Comparison of ENCODE assay signal across 16 cellular contexts in genomic region chr2:112021781-112022231, GRCh38. TPM values are rescaled to one million over a fixed set of nuclear protein-coding genes. Genes with fewer than 3 reads are reported as not detected.
A peak's percentile ranks its signal among the peaks of the same experiment; 100 is the strongest.
DNase-seq lines count a peak whose midpoint lies in the region; ATAC-seq, FAIRE-seq and TF ChIP-seq lines count a peak whose summit lies in the region.
"Had no signal": no experiment of that assay in that cellular context is flagged by ENCODE, and none has a peak within 500 bp of the region (broad histone marks: within the 10 kb centered on the region; RNA-seq: fewer than 3 reads in every experiment).

No MANE protein-coding gene starts in this region.

- H3K4me1 ChIP-seq in HAP-1 = peaks cover 12% of the 10 kb centered on the region
- H3K4me1 ChIP-seq: BLaER1 had no signal

- FAIRE-seq in bronchial epithelial cell (lab: Jason Lieb, UNC) = no peak
- FAIRE-seq: GM12891 had no signal

- H3K27ac Mint-ChIP-seq in stimulated activated effector memory CD8-positive, alpha-beta T cell treated with anti-CD3 and anti-CD28 coated beads, Interleukin-12 subunit alpha, Interleukin-12 subunit beta, amount 100 ng/mL, for 72 hours = no peak overlapping the region
- H3K27ac Mint-ChIP-seq in glutamatergic neuron (ENCODE audit: unreplicated experiment) = no peak overlapping the region
- H3K27ac Mint-ChIP-seq: activated naive CD4-positive, alpha-beta T cell treated with anti-CD3 and anti-CD28 coated beads, Interleukin-2, amount 50 U/mL, for 24 hours; naive thymus-derived CD4-positive, alpha-beta T cell had no signal

- H3K27me3 Mint-ChIP-seq in glutamatergic neuron (ENCODE audit: unreplicated experiment) = peaks cover 2% of the 10 kb centered on the region
- H3K27me3 Mint-ChIP-seq: activated naive CD4-positive, alpha-beta T cell treated with anti-CD3 and anti-CD28 coated beads, Interleukin-2, amount 50 U/mL, for 24 hours had no signal

- H3K36me3 ChIP-seq in bronchial epithelial cell (ENCODE audit: control insufficient read depth, insufficient read depth, low read length) (no peaks in the 10 kb centered on the region), HAP-1 (replicated peaks) (no peaks in the 10 kb centered on the region; the same call in 1 of the 2 replicates)
- H3K36me3 ChIP-seq: BLaER1 had no signal

- H3K27me3 ChIP-seq in bronchial epithelial cell (ENCODE audit: control insufficient read depth, insufficient read depth, low read length) = no peaks in the 10 kb centered on the region
- no peaks in the 10 kb centered on the region for H3K27me3 ChIP-seq in HAP-1 (ENCODE audit: low read depth)
- H3K27me3 ChIP-seq: BLaER1, hepatocyte had no signal

- no peak for ATAC-seq in stimulated activated effector memory CD8-positive, alpha-beta T cell treated with anti-CD3 and anti-CD28 coated beads, Interleukin-12 subunit alpha, Interleukin-12 subunit beta, amount 100 ng/mL, for 72 hours
- ATAC-seq in HG03135 (IDR thresholded peaks at IDR 0.05; ENCODE audit: unreplicated experiment) = no peak
- ATAC-seq: naive thymus-derived CD4-positive, alpha-beta T cell had no signal

- H3K4me3 Mint-ChIP-seq in stimulated activated effector memory CD8-positive, alpha-beta T cell treated with anti-CD3 and anti-CD28 coated beads, Interleukin-12 subunit alpha, Interleukin-12 subunit beta, amount 100 ng/mL, for 72 hours = no peak overlapping the region
- H3K4me3 Mint-ChIP-seq in glutamatergic neuron (ENCODE audit: unreplicated experiment) = no peak overlapping the region
- H3K4me3 Mint-ChIP-seq: activated naive CD4-positive, alpha-beta T cell treated with anti-CD3 and anti-CD28 coated beads, Interleukin-2, amount 50 U/mL, for 24 hours; naive thymus-derived CD4-positive, alpha-beta T cell had no signal

- H3K4me1 Mint-ChIP-seq in stimulated activated effector memory CD8-positive, alpha-beta T cell treated with anti-CD3 and anti-CD28 coated beads, Interleukin-12 subunit alpha, Interleukin-12 subunit beta, amount 100 ng/mL, for 72 hours = peaks cover 7% of the 10 kb centered on the region
- no peaks in the 10 kb centered on the region for H3K4me1 Mint-ChIP-seq in glutamatergic neuron (ENCODE audit: low read depth, unreplicated experiment)
- H3K4me1 Mint-ChIP-seq: activated naive CD4-positive, alpha-beta T cell treated with anti-CD3 and anti-CD28 coated beads, Interleukin-2, amount 50 U/mL, for 24 hours had no signal

- DNase-seq in ELR (ENCODE audit: low read depth) = peak; percentile 73
- DNase-seq in NCI-H2227 treated with DMSO at 0.1 percent for 48 hours (lab: John Stamatoyannopoulos, UW) = peak; percentile 76
- peak; percentile 70 for DNase-seq in bronchial epithelial cell (ENCODE audit: low read depth)
- peak; percentile 12 for DNase-seq in myocyte (ENCODE audit: low read depth)
- DNase-seq in stimulated activated effector memory CD8-positive, alpha-beta T cell treated with anti-CD3 and anti-CD28 coated beads, Interleukin-12 subunit alpha, Interleukin-12 subunit beta, amount 100 ng/mL, for 72 hours (ENCODE audit: low spot score in 2 of 2) = no peak
- no peak for DNase-seq in glutamatergic neuron
- no peak for DNase-seq in HAP-1 (ENCODE audit: low spot score in 2 of 2)
- DNase-seq: naive thymus-derived CD4-positive, alpha-beta T cell; NCI-H510A; stimulated activated CD4-positive, alpha-beta T cell treated with anti-CD3 and anti-CD28 coated beads, Interleukin-1b, Interleukin-23, amount 100 ng/mL, for 48 hours; T-helper 2 cell had no signal

- no peak overlapping the region for H3K4me3 ChIP-seq in bronchial epithelial cell (ENCODE audit: low read depth, low read length)
- no peak overlapping the region for H3K4me3 ChIP-seq in HAP-1
- H3K4me3 ChIP-seq: BLaER1, hepatocyte had no signal

- TF ChIP-seq CTCF in bronchial epithelial cell (IDR thresholded peaks at IDR 0.05; ENCODE audit: insufficient read depth, low read length, severe bottlenecking) = no peak
- no peak for TF ChIP-seq CTCF in glutamatergic neuron (IDR thresholded peaks at IDR 0.05; ENCODE audit: partially characterized antibody, unreplicated experiment)

- H3K36me3 Mint-ChIP-seq in stimulated activated effector memory CD8-positive, alpha-beta T cell treated with anti-CD3 and anti-CD28 coated beads, Interleukin-12 subunit alpha, Interleukin-12 subunit beta, amount 100 ng/mL, for 72 hours = no peaks in the 10 kb centered on the region
- no peaks in the 10 kb centered on the region for H3K36me3 Mint-ChIP-seq in glutamatergic neuron (ENCODE audit: unreplicated experiment)
- H3K36me3 Mint-ChIP-seq: activated naive CD4-positive, alpha-beta T cell treated with anti-CD3 and anti-CD28 coated beads, Interleukin-2, amount 50 U/mL, for 24 hours; naive thymus-derived CD4-positive, alpha-beta T cell had no signal

- H3K9me3 ChIP-seq in HAP-1 = no peaks in the 10 kb centered on the region
- H3K9me3 ChIP-seq: BLaER1 had no signal

- no peaks in the 10 kb centered on the region for H3K9me3 Mint-ChIP-seq in stimulated activated effector memory CD8-positive, alpha-beta T cell treated with anti-CD3 and anti-CD28 coated beads, Interleukin-12 subunit alpha, Interleukin-12 subunit beta, amount 100 ng/mL, for 72 hours
- H3K9me3 Mint-ChIP-seq in glutamatergic neuron (ENCODE audit: unreplicated experiment) = peaks cover 1% of the 10 kb centered on the region
- H3K9me3 Mint-ChIP-seq: activated naive CD4-positive, alpha-beta T cell treated with anti-CD3 and anti-CD28 coated beads, Interleukin-2, amount 50 U/mL, for 24 hours had no signal

- in situ Hi-C loops in HAP-1 (cut with MboI; ENCODE audit: low sequenced_read_pairs) = no loop called here

RNA-seq across cellular contexts. Expression of gene TMEM87B, which starts 33.3 kb away (rescaled TPM):
- 31.4 and 37.1 TPM in 2 replicates for total RNA-seq in bronchial epithelial cell
- 14.5 and 32.3 TPM in 2 replicates for total RNA-seq in myocyte
- 14.1 TPM for polyA plus RNA-seq in myocyte (2012)
- total RNA-seq in glutamatergic neuron (ENCODE audit: unreplicated experiment) = 8.6 TPM

Comparison
In these comparisons a context has a peak if more than half of its experiments do, and no peak if none do; other contexts are left out.
1. DNase-seq: peak in ELR (single experiment), NCI-H2227 treated with DMSO at 0.1 percent for 48 hours (single experiment), bronchial epithelial cell (single experiment) and myocyte (single experiment); none in stimulated activated effector memory CD8-positive, alpha-beta T cell treated with anti-CD3 and anti-CD28 coated beads, Interleukin-12 subunit alpha, Interleukin-12 subunit beta, amount 100 ng/mL, for 72 hours (0 of 2), glutamatergic neuron (single experiment) and HAP-1 (0 of 2).